Comparison of ENCODE assay signal across 9 cellular contexts in the genomic region with DNA sequence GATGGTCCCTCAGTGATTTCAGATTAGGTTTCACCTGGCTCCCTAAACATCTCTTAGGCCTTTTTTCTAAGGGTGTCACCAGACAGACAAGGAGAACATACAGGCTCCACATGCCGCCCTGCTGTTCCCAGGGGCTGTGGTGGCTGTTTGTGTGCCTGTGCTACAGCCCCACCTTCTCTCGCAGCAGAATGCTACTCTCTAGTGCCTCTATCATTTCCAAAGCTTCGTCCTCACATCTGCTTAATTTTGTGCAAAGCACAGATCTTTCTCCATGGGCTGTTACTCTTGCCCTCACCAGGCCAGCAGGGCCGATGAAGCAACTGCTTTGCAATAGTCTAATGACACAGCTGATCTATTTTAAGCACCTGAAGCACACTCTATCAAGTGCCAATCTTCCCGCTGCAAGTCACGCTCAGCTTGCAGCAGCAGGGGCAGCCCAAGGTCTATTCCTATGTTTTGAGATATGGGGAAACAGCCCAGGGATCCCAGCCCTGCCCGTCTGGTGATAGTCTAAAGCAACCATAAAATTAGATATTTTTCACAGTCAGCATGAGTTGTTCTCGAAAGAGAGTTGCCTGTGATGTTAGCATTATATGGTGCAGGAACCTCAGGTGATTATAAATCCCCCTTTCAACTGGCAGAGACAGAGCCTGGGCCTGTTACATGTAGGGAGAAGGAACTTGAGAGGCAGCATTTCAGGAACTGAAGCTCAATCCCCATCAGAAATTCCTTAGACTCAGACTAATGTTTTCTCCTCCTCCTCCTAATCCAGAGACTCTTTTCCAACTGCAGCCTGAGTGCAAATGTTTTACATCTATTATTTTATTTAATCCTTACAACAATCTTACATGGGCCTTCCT. TPM values are rescaled to one million over a fixed set of nuclear protein-coding genes. Genes with fewer than 3 reads are reported as not detected.
DNase-seq lines count a peak whose midpoint lies in the region; ATAC-seq and TF ChIP-seq lines count a peak whose summit lies in the region.
"Had no signal": no experiment of that assay in that cellular context is flagged by ENCODE, and none has a peak within 500 bp of the region (broad histone marks: within the 10 kb centered on the region; RNA-seq: fewer than 3 reads in every experiment).

No MANE protein-coding gene starts in this region.

- no peak overlapping the region for H3K27ac Mint-ChIP-seq in WTC11

- H3K4me1 Mint-ChIP-seq in WTC11: peaks cover 9% of the 10 kb centered on the region

- no peaks in the 10 kb centered on the region for H3K36me3 Mint-ChIP-seq in WTC11

- H3K27me3 Mint-ChIP-seq in WTC11 (ENCODE audit: low read depth): no peaks in the 10 kb centered on the region; the same call in 1 of the 2 replicates

- intact Hi-C loops in Right ventricle myocardium inferior (cut with DNase I) (no loop called here), cardiac septum (cut with DNase I) (loop anchor here (2.0 kb wide), 1 partner anchor 21 kb away; no protein-coding TSS in a partner anchor)

- POLR2A ChIA-PET in WTC11 (lab: Charles Lee): no interaction called here

- ATAC-seq in Right ventricle myocardium inferior (peak; percentile 76), WTC11 (no peak), GM21528 (IDR thresholded peaks at IDR 0.05; ENCODE audit: low FRiP score, unreplicated experiment) (no peak), GM18858 (IDR thresholded peaks at IDR 0.05; ENCODE audit: unreplicated experiment) (no peak), HG03460 (IDR thresholded peaks at IDR 0.05; ENCODE audit: unreplicated experiment) (no peak)

- peak; percentile 78 for DNase-seq in Right ventricle myocardium inferior (ENCODE audit: missing footprints)
- DNase-seq in cardiac septum (ENCODE audit: low spot score): no peak
- DNase-seq in WTC11 (ENCODE audit: low spot score): no peak
- peak; percentile 15 for DNase-seq in inferior parietal cortex (ENCODE audit: extremely low spot score)
- no peak for DNase-seq in stimulated activated naive CD4-positive, alpha-beta T cell treated with Interleukin-2 at 50 U/mL for 16 hours (lab: John Stamatoyannopoulos, UW)
- DNase-seq: KG1 had no signal

- H3K9me3 Mint-ChIP-seq in WTC11: no peaks in the 10 kb centered on the region

- CTCF ChIA-PET in WTC11 (lab: Charles Lee): interaction anchor here (1.2 to 3.8 kb wide), 4 partner anchors 12 to 111 kb away, joined by 4 to 23 read pairs (median 6); partner anchors contain the start of gene ABLIM3

- TF ChIP-seq CTCF in WTC11 (IDR thresholded peaks at IDR 0.05): no peak

- no peak overlapping the region for H3K4me3 Mint-ChIP-seq in WTC11

TF ChIP-seq in WTC11, 78 proteins besides CTCF, POLR2A, EP300 and RAD21:
- no peak for TF ChIP-seq IRF2 (CRISPR knock-in tag; IDR thresholded peaks at IDR 0.05; ENCODE audit: borderline replicate concordance, low read depth)
- no peak for TF ChIP-seq HMGA2 (CRISPR knock-in tag; IDR thresholded peaks at IDR 0.05)
- no peak for TF ChIP-seq PREB (CRISPR knock-in tag; IDR thresholded peaks at IDR 0.05; ENCODE audit: borderline replicate concordance)
- peak; percentile 83 for TF ChIP-seq GABPB1 (CRISPR knock-in tag; IDR thresholded peaks at IDR 0.05)
- TF ChIP-seq ZNF423 (CRISPR knock-in tag; IDR thresholded peaks at IDR 0.05): no peak
- TF ChIP-seq, protein P1, sequence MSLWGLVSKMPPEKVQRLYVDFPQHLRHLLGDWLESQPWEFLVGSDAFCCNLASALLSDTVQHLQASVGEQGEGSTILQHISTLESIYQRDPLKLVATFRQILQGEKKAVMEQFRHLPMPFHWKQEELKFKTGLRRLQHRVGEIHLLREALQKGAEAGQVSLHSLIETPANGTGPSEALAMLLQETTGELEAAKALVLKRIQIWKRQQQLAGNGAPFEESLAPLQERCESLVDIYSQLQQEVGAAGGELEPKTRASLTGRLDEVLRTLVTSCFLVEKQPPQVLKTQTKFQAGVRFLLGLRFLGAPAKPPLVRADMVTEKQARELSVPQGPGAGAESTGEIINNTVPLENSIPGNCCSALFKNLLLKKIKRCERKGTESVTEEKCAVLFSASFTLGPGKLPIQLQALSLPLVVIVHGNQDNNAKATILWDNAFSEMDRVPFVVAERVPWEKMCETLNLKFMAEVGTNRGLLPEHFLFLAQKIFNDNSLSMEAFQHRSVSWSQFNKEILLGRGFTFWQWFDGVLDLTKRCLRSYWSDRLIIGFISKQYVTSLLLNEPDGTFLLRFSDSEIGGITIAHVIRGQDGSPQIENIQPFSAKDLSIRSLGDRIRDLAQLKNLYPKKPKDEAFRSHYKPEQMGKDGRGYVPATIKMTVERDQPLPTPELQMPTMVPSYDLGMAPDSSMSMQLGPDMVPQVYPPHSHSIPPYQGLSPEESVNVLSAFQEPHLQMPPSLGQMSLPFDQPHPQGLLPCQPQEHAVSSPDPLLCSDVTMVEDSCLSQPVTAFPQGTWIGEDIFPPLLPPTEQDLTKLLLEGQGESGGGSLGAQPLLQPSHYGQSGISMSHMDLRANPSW (CRISPR knock-in tag; conservative IDR thresholded peaks at IDR 0.05; ENCODE audit: low read depth): no peak

RNA-seq across cellular contexts. Expression of gene ABLIM3, which starts 12.7 kb away (rescaled TPM):
- total RNA-seq in Right ventricle myocardium inferior: 134 TPM
- 118 TPM for total RNA-seq in cardiac septum
- 0.33 to 0.69 TPM (median 0.46 TPM) in 3 replicates for total RNA-seq in WTC11 (2021)

Comparison
In these comparisons a context has a peak if more than half of its experiments do, and no peak if none do; other contexts are left out.
1. DNase-seq: peak in Right ventricle myocardium inferior (single experiment) and inferior parietal cortex (single experiment); none in cardiac septum (single experiment), WTC11 (single experiment) and stimulated activated naive CD4-positive, alpha-beta T cell treated with Interleukin-2 at 50 U/mL for 16 hours (single experiment).
2. RNA of gene ABLIM3, which starts 12.7 kb away (total RNA-seq): 134 TPM in Right ventricle myocardium inferior (single experiment) and 118 TPM in cardiac septum (single experiment); 0.33 to 0.69 TPM in WTC11; every median in the first group is over 10 times any median in the second.